Comparison of ENCODE assay signal across 22 cellular contexts in genomic region chr6:70380771-70381435, GRCh38.
"Had no signal": no experiment of that assay in that cellular context is flagged by ENCODE, and none has a peak within 500 bp of the region (broad histone marks: within the 10 kb centered on the region; RNA-seq: fewer than 3 reads in every experiment).

No MANE protein-coding gene starts in this region.

- H3K4me2 ChIP-seq: SK-N-SH had no signal

- H3K4me3 ChIP-seq: MG63 had no signal

- H3K27ac ChIP-seq: HL-60, RWPE1 had no signal

- H3K9ac ChIP-seq: SK-N-SH had no signal

- DNase-seq: Karpas-422, KG1, MG63, NCI-H1092 treated with DMSO at 0.1 percent for 48 hours, NCI-H1436, NCI-H187, NCI-H2029, NCI-H2081 treated with DMSO at 0.1 percent for 48 hours, NCI-H2171, NCI-H226, NCI-H446, NCI-H510A, NCI-H524 treated with DMSO at 0.1 percent for 48 hours, NCI-H774, PC-3, SHP77, SK-N-SH, SW 1271 had no signal

- FAIRE-seq: HTR-8/SVneo had no signal

- H3K9me3 ChIP-seq: MG63, SK-N-SH had no signal

- H3K27me3 ChIP-seq: MG63 had no signal

- H3K36me3 ChIP-seq: MG63 had no signal

- ATAC-seq: Panc1, PC-3 had no signal
